ENCODE assay signal across 31 cellular contexts in the genomic region with DNA sequence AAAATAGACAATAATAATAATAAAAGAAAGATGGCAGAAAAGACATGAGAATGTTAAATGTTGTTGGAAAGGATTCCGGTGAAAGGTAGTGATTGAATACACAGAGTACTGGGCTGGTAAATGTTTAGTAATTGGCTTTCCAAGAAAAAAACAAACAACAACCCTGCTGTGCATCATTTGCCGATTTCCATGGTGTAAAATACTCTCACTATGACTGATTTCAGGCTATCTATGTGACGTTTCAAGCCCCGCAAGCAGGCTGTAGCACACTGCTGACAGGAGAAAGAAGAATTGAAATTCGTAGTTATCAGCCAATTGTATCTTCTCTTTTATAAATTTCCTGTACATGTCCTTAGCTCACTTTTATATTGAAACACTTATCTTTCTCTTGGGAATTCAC. TPM values are rescaled to one million over a fixed set of nuclear protein-coding genes. Genes with fewer than 3 reads are reported as not detected.
DNase-seq lines count a peak whose midpoint lies in the region; ATAC-seq, FAIRE-seq and TF ChIP-seq lines count a peak whose summit lies in the region.
"Had no signal": no experiment of that assay in that cellular context is flagged by ENCODE, and none has a peak within 500 bp of the region (broad histone marks: within the 10 kb centered on the region; RNA-seq: fewer than 3 reads in every experiment).

No MANE protein-coding gene starts in this region.

- no peak overlapping the region for H3K27ac ChIP-seq in ascending aorta
- H3K27ac ChIP-seq: A549, colonic mucosa, esophagus muscularis mucosa, hepatocyte, HL-60, SJSA1, upper lobe of left lung had no signal

- peaks cover 7% of the 10 kb centered on the region for H3K27me3 Mint-ChIP-seq in osteocyte (ENCODE audit: unreplicated experiment)
- H3K27me3 Mint-ChIP-seq: activated T-cell treated with anti-CD3 and anti-CD28 coated beads, Interleukin-2, amount 50 U/mL, for 24 hours had no signal

- H3K36me3 Mint-ChIP-seq in osteocyte (ENCODE audit: unreplicated experiment): no peaks in the 10 kb centered on the region
- H3K36me3 Mint-ChIP-seq: naive thymus-derived CD4-positive, alpha-beta T cell had no signal

- no peak overlapping the region for H3K4me3 ChIP-seq in ascending aorta
- H3K4me3 ChIP-seq: A549, colonic mucosa, esophagus muscularis mucosa, hepatocyte, SJSA1, upper lobe of left lung had no signal

- TF ChIP-seq CTCF in ascending aorta (IDR thresholded peaks at IDR 0.05): no peak
- no peak for TF ChIP-seq CTCF in osteocyte (IDR thresholded peaks at IDR 0.05)

- no peaks in the 10 kb centered on the region for H3K4me1 ChIP-seq in ascending aorta
- H3K4me1 ChIP-seq: A549, colonic mucosa, esophagus muscularis mucosa, SJSA1, upper lobe of left lung had no signal

- FAIRE-seq in GM12892 (lab: Jason Lieb, UNC): peak; percentile 70
- FAIRE-seq: A549, bronchial epithelial cell, HepG2, TTC549 had no signal

- no peak overlapping the region for H3K4me3 Mint-ChIP-seq in osteocyte (ENCODE audit: unreplicated experiment)
- H3K4me3 Mint-ChIP-seq: activated CD8-positive, alpha-beta T cell treated with anti-CD3 and anti-CD28 coated beads, Interleukin-2, amount 10 ng/mL, durations not matched to agents 7 days and 5 days; activated T-cell treated with anti-CD3 and anti-CD28 coated beads, Interleukin-2, amount 50 U/mL, for 24 hours; naive thymus-derived CD4-positive, alpha-beta T cell had no signal

- no peaks in the 10 kb centered on the region for H3K4me1 Mint-ChIP-seq in osteocyte (ENCODE audit: unreplicated experiment)

- no peaks in the 10 kb centered on the region for H3K9me3 ChIP-seq in ascending aorta
- H3K9me3 ChIP-seq: A549, colonic mucosa, esophagus muscularis mucosa, SJSA1, upper lobe of left lung had no signal

- no peak overlapping the region for H3K27ac Mint-ChIP-seq in osteocyte (ENCODE audit: unreplicated experiment)
- H3K27ac Mint-ChIP-seq: activated CD8-positive, alpha-beta T cell treated with anti-CD3 and anti-CD28 coated beads, Interleukin-2, amount 10 ng/mL, durations not matched to agents 7 days and 5 days; activated T-cell treated with anti-CD3 and anti-CD28 coated beads, Interleukin-2, amount 50 U/mL, for 24 hours had no signal

- no peak for DNase-seq in GM12892 (ENCODE audit: insufficient read length)
- no peak for DNase-seq in HT-29 (ENCODE audit: low spot score)
- DNase-seq in ascending aorta (ENCODE audit: low spot score in 2 of 2): no peak
- no peak for DNase-seq in osteocyte (ENCODE audit: extremely low spot score, unreplicated experiment)
- DNase-seq: activated CD4-positive, CD25-positive, alpha-beta regulatory T cell treated with anti-CD3 and anti-CD28 coated beads, Interleukin-2, amount 50 U/mL, for 72 hours; activated CD8-positive, alpha-beta T cell treated with anti-CD3 and anti-CD28 coated beads, Interleukin-2, amount 10 ng/mL, durations not matched to agents 7 days and 5 days; activated naive CD4-positive, alpha-beta T cell treated with Interleukin-2 at 50 U/mL for 16 hours; activated T-cell treated with anti-CD3 and anti-CD28 coated beads, Interleukin-2, amount 50 U/mL, for 24 hours; amniotic stem cell; colonic mucosa; DMS153; foreskin melanocyte; Kasumi-1; MV-4-11; naive thymus-derived CD4-positive, alpha-beta T cell; NCI-H146; NCI-H2171 treated with DMSO at 0.1 percent for 48 hours; upper lobe of left lung had no signal

- peak; percentile 58 for ATAC-seq in GM18870 (IDR thresholded peaks at IDR 0.05; ENCODE audit: unreplicated experiment)
- peak; percentile 71 for ATAC-seq in GM21786 (IDR thresholded peaks at IDR 0.05; ENCODE audit: unreplicated experiment)
- ATAC-seq in HG03558 (IDR thresholded peaks at IDR 0.05; ENCODE audit: extremely low read depth, unreplicated experiment): peak; percentile 73
- no peak for ATAC-seq in HG03457 (IDR thresholded peaks at IDR 0.05; ENCODE audit: unreplicated experiment)
- ATAC-seq: A549; activated CD8-positive, alpha-beta T cell treated with anti-CD3 and anti-CD28 coated beads, Interleukin-2, amount 10 ng/mL, durations not matched to agents 7 days and 5 days; HepG2; naive thymus-derived CD4-positive, alpha-beta T cell had no signal

- no peaks in the 10 kb centered on the region for H3K27me3 ChIP-seq in ascending aorta
- H3K27me3 ChIP-seq: colonic mucosa, esophagus muscularis mucosa, hepatocyte, SJSA1, upper lobe of left lung had no signal

- intact Hi-C loops in ascending aorta (cut with DNase I): no loop called here

- H3K9me3 Mint-ChIP-seq in osteocyte (ENCODE audit: unreplicated experiment): peaks cover 7% of the 10 kb centered on the region
- H3K9me3 Mint-ChIP-seq: activated T-cell treated with anti-CD3 and anti-CD28 coated beads, Interleukin-2, amount 50 U/mL, for 24 hours had no signal

- H3K36me3 ChIP-seq in ascending aorta: no peaks in the 10 kb centered on the region
- H3K36me3 ChIP-seq: colonic mucosa, esophagus muscularis mucosa, SJSA1, upper lobe of left lung had no signal

- TF ChIP-seq POLR2A in GM12892 (IDR thresholded peaks at IDR 0.05; ENCODE audit: low read depth, low read length): no peak

RNA-seq across cellular contexts. Expression of a gene that starts 13.6 kb away (rescaled TPM):
- 135 TPM for polyA plus RNA-seq in GM12892 (2012; ENCODE audit: missing spikeins)
- total RNA-seq in HT-29 (2014; rRNA removed; shearing (Covaris generic)): 0.10 and 0.53 TPM in 2 replicates
- total RNA-seq in ascending aorta: 10.6 TPM
- total RNA-seq in osteocyte: 53.8 and 56.2 TPM in 2 replicates

RNA-seq across cellular contexts. Expression of a gene that starts 51.8 kb away (rescaled TPM):
- 0.89 TPM for polyA plus RNA-seq in GM12892 (2012; ENCODE audit: missing spikeins)
- 1.0 TPM in 1 of 2 replicates, not detected in the other for total RNA-seq in HT-29 (2014; rRNA removed; shearing (Covaris generic))
- not detected for total RNA-seq in ascending aorta
- total RNA-seq in osteocyte: 1.1 and 1.5 TPM in 2 replicates
- total RNA-seq: esophagus muscularis mucosa, G401 had no signal
